14 cellular contexts compared by ENCODE assay signal in genomic region chr19:41933693-41934426, GRCh38. TPM values are rescaled to one million over a fixed set of nuclear protein-coding genes. Genes with fewer than 3 reads are reported as not detected.
DNase-seq lines count a peak whose midpoint lies in the region; ATAC-seq and TF ChIP-seq lines count a peak whose summit lies in the region.
"Had no signal": no experiment of that assay in that cellular context is flagged by ENCODE, and none has a peak within 500 bp of the region (broad histone marks: within the 10 kb centered on the region; RNA-seq: fewer than 3 reads in every experiment).

No MANE protein-coding gene starts in this region.

- H4K20me1 ChIP-seq in DND-41 (ENCODE audit: insufficient read depth, low read length) (no peaks in the 10 kb centered on the region), OCI-LY3 (ENCODE audit: insufficient read depth, low read length) (no peaks in the 10 kb centered on the region)

- H3K9ac ChIP-seq in DND-41 (ENCODE audit: low read depth, low read length) = no peak overlapping the region
- peak overlapping the region; percentile 7; the same call in 1 of the 2 replicates for H3K9ac ChIP-seq in OCI-LY3 (ENCODE audit: low read length)

- H3K27me3 Mint-ChIP-seq in activated CD4-positive, alpha-beta T cell treated with anti-CD3 and anti-CD28 coated beads for 36 hours = peaks cover 2% of the 10 kb centered on the region
- peaks cover 17 to 20% (median 20%) of the 10 kb centered on the region in 3 donors for H3K27me3 Mint-ChIP-seq in immature natural killer cell (ENCODE audit: low read depth in 3 of 3)

- ATAC-seq in activated CD4-positive, alpha-beta T cell treated with anti-CD3 and anti-CD28 coated beads for 36 hours = no peak
- ATAC-seq in DND-41 (ENCODE audit: insufficient read depth, low read depth) (no peak), GM18505 (IDR thresholded peaks at IDR 0.05; ENCODE audit: unreplicated experiment) (no peak), GM19035 (IDR thresholded peaks at IDR 0.05; ENCODE audit: unreplicated experiment) (no peak)

- H3K9me3 Mint-ChIP-seq in activated CD4-positive, alpha-beta T cell treated with anti-CD3 and anti-CD28 coated beads for 36 hours (ENCODE audit: low read depth) = no peaks in the 10 kb centered on the region
- H3K9me3 Mint-ChIP-seq in immature natural killer cell = no peaks in the 10 kb centered on the region

- H3K4me3 Mint-ChIP-seq in activated CD4-positive, alpha-beta T cell treated with anti-CD3 and anti-CD28 coated beads for 36 hours = no peak overlapping the region
- H3K4me3 Mint-ChIP-seq in immature natural killer cell = no peak overlapping the region

- H3K9me3 ChIP-seq in DND-41 (ENCODE audit: insufficient read depth, low read length, severe bottlenecking) = no peaks in the 10 kb centered on the region
- H3K9me3 ChIP-seq in OCI-LY3 (ENCODE audit: insufficient read depth, low read length) = no peaks in the 10 kb centered on the region
- H3K9me3 ChIP-seq: adrenal gland had no signal

- H3K4me1 ChIP-seq in DND-41 (ENCODE audit: insufficient read depth, low read length) (peaks cover 33% of the 10 kb centered on the region), OCI-LY3 (ENCODE audit: low read length) (peaks cover 66% of the 10 kb centered on the region)
- H3K4me1 ChIP-seq: adrenal gland had no signal

- H3K27ac Mint-ChIP-seq in activated CD4-positive, alpha-beta T cell treated with anti-CD3 and anti-CD28 coated beads for 36 hours = peak overlapping the region; percentile 8
- H3K27ac Mint-ChIP-seq in immature natural killer cell = peak overlapping the region; percentile 31 to 92 (median 86)
- H3K27ac Mint-ChIP-seq: progenitor cell of endocrine pancreas had no signal

- H3K27me3 ChIP-seq in DND-41 (ENCODE audit: insufficient read depth, low read length, poor library complexity) (no peaks in the 10 kb centered on the region), OCI-LY3 (ENCODE audit: low read depth, low read length) (peaks cover 53% of the 10 kb centered on the region)

- H3K36me3 Mint-ChIP-seq in activated CD4-positive, alpha-beta T cell treated with anti-CD3 and anti-CD28 coated beads for 36 hours (ENCODE audit: low read depth) = no peaks in the 10 kb centered on the region
- no peaks in the 10 kb centered on the region for H3K36me3 Mint-ChIP-seq in immature natural killer cell

- H3K4me2 ChIP-seq in DND-41 (ENCODE audit: insufficient read depth, low read length) (no peak overlapping the region), OCI-LY3 (ENCODE audit: low read length) (peak overlapping the region; percentile 23)

- POLR2A ChIA-PET in activated CD4-positive, alpha-beta T cell treated with anti-CD3 and anti-CD28 coated beads for 36 hours (lab: Charles Lee) = no interaction called here

- CTCF ChIA-PET in activated CD4-positive, alpha-beta T cell treated with anti-CD3 and anti-CD28 coated beads for 36 hours (lab: Charles Lee) = interaction anchor here (0.5 to 1.6 kb wide), 5 partner anchors 12 to 141 kb away, joined by 3 to 7 read pairs (median 4); no protein-coding TSS in a partner anchor

- intact Hi-C loops in activated CD4-positive, alpha-beta T cell treated with anti-CD3 and anti-CD28 coated beads for 36 hours (cut with DNase I, micrococcal nuclease) = loop anchor here (1.0 to 2.0 kb wide), 3 partner anchors 17 to 61 kb away; no protein-coding TSS in a partner anchor

- H2AFZ ChIP-seq in DND-41 (ENCODE audit: low read depth, low read length) = no peak overlapping the region
- H2AFZ ChIP-seq in OCI-LY3 (ENCODE audit: low read depth, low read length) = no peak overlapping the region

- no peak overlapping the region for H3K4me3 ChIP-seq in DND-41 (ENCODE audit: low read depth in 1 of 2, low read length in 2 of 2)
- H3K4me3 ChIP-seq in OCI-LY3 (ENCODE audit: low read length) = no peak overlapping the region; the same call in 1 of the 2 replicates
- H3K4me3 ChIP-seq: adrenal gland had no signal

- H3K4me1 Mint-ChIP-seq in activated CD4-positive, alpha-beta T cell treated with anti-CD3 and anti-CD28 coated beads for 36 hours = peaks cover 43% of the 10 kb centered on the region
- H3K4me1 Mint-ChIP-seq in immature natural killer cell = peaks cover 48 to 69% of the 10 kb centered on the region in 2 donors

- no peak for DNase-seq in activated CD4-positive, alpha-beta T cell treated with anti-CD3 and anti-CD28 coated beads for 36 hours
- DNase-seq in activated CD4-positive, alpha-beta T cell treated with anti-CD3 and anti-CD28 coated beads, Interleukin-2, amount 50 U/mL, for 48 hours = no peak
- DNase-seq in DND-41 (no peak), immature natural killer cell (no peak), NCI-H524 (lab: John Stamatoyannopoulos, UW) (no peak)
- DNase-seq: adrenal gland, kidney glomerular epithelial cell, MM.1S had no signal

- TF ChIP-seq CTCF in DND-41 (IDR thresholded peaks at IDR 0.05; ENCODE audit: borderline replicate concordance, extremely low read depth, low read length, poor library complexity, severe bottlenecking) (no peak), OCI-LY3 (IDR thresholded peaks at IDR 0.05; ENCODE audit: low read depth, low read length) (no peak)

- H3K36me3 ChIP-seq in DND-41 (ENCODE audit: insufficient read depth, low read length) (peaks cover 5% of the 10 kb centered on the region; the same call in 1 of the 2 replicates), OCI-LY3 (replicated peaks; ENCODE audit: low read depth, low read length) (no peaks in the 10 kb centered on the region)
- H3K36me3 ChIP-seq: adrenal gland had no signal

- no peak for TF ChIP-seq POLR2A in GM18505 (IDR thresholded peaks at IDR 0.05; ENCODE audit: borderline replicate concordance, extremely low read depth, insufficient read depth, insufficient read length)

- peaks cover 3% of the 10 kb centered on the region for H3K79me2 ChIP-seq in DND-41 (ENCODE audit: insufficient read depth, low read length)
- no peaks in the 10 kb centered on the region for H3K79me2 ChIP-seq in OCI-LY3 (ENCODE audit: low read length)

- H3K27ac ChIP-seq in DND-41 (ENCODE audit: low read length) (0 out of 2 replicates have a peak overlapping the region, but pooled peaks have one; percentile 33), OCI-LY3 (ENCODE audit: low read length) (peak overlapping the region; percentile 16; the same call in 1 of the 2 replicates)
- H3K27ac ChIP-seq: adrenal gland, epithelial cell of prostate had no signal

RNA-seq across cellular contexts. Expression of gene ERFL, which starts 5.6 kb away (rescaled TPM):
- total RNA-seq in activated CD4-positive, alpha-beta T cell treated with anti-CD3 and anti-CD28 coated beads for 36 hours = 1 to 10 TPM; 1.7 to 1.9 TPM
- polyA plus RNA-seq in immature natural killer cell = under 1 TPM in 1 of 3 donors, not detected in 2; 0.11 TPM
- total RNA-seq: adrenal gland, temporal lobe had no signal

RNA-seq across cellular contexts. Expression of gene RABAC1, which starts 25.3 kb away (rescaled TPM):
- total RNA-seq in activated CD4-positive, alpha-beta T cell treated with anti-CD3 and anti-CD28 coated beads for 36 hours = 10 to 100 TPM; 35.3 to 49.7 TPM
- 100 to 1,000 TPM; 263 to 375 (median 373) TPM for polyA plus RNA-seq in immature natural killer cell

RNA-seq across cellular contexts. Expression of gene ARHGEF1, which starts 50.9 kb away (rescaled TPM):
- 100 to 1,000 TPM; 231 to 276 TPM for total RNA-seq in activated CD4-positive, alpha-beta T cell treated with anti-CD3 and anti-CD28 coated beads for 36 hours
- polyA plus RNA-seq in immature natural killer cell = 100 to 1,000 TPM; 129 to 394 (median 156) TPM

RNA-seq across cellular contexts. Expression of gene CD79A, which starts 56.8 kb away (rescaled TPM):
- total RNA-seq in activated CD4-positive, alpha-beta T cell treated with anti-CD3 and anti-CD28 coated beads for 36 hours = 1 to 10 TPM; 4.0 to 4.1 TPM
- polyA plus RNA-seq in immature natural killer cell = 1 to 10 TPM; 4.1 to 8.3 (median 5.1) TPM
- total RNA-seq: temporal lobe had no signal
